Comparison of ENCODE assay signal across 20 cellular contexts in the genomic region with DNA sequence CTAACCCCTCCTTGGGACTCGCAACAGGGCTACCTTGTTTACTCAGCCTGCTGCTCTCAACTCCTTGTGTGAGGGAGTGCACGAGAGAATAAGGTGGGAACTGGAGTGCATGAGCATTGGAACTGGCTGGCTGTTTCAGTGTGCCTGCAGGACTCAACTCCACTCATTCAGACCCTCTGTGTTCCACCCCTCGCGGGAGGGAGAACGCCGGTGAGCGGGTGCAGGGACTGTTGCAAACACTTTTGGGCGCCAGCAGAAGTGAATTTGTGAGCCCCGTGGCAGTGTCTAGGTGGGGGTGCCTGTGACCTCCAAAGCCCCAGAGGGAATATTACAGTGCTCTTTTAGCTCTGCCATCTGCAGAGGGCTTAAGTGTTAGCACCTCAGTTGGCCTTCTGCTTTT.
"Had no signal": no experiment of that assay in that cellular context is flagged by ENCODE, and none has a peak within 500 bp of the region (broad histone marks: within the 10 kb centered on the region; RNA-seq: fewer than 3 reads in every experiment).

No MANE protein-coding gene starts in this region.

- H3K36me3 Mint-ChIP-seq: immature natural killer cell, mesothelial cell of epicardium had no signal

- H2AFZ ChIP-seq: hepatocyte had no signal

- H3K27ac Mint-ChIP-seq: immature natural killer cell, mesothelial cell of epicardium had no signal

- H3K4me3 ChIP-seq: coronary artery, dorsolateral prefrontal cortex, esophagus muscularis mucosa, gastroesophageal sphincter, heart left ventricle, hepatocyte, left lung, lower lobe of right lung, mucosa of descending colon had no signal

- H3K9me3 ChIP-seq: esophagus muscularis mucosa, gastroesophageal sphincter, heart left ventricle, left lung, lower lobe of right lung, mucosa of descending colon had no signal

- H3K36me3 ChIP-seq: esophagus muscularis mucosa, gastroesophageal sphincter, heart left ventricle, left lung, lower lobe of right lung had no signal

- H3K4me3 Mint-ChIP-seq: immature natural killer cell, mesothelial cell of epicardium had no signal

- H3K4me1 Mint-ChIP-seq: immature natural killer cell had no signal

- ATAC-seq: foreskin keratinocyte, gastroesophageal sphincter, heart left ventricle, left cardiac atrium, left lung, left ventricle myocardium superior, lower lobe of right lung, mucosa of descending colon had no signal

- H3K79me2 ChIP-seq: hepatocyte had no signal

- H3K9me3 Mint-ChIP-seq: mesothelial cell of epicardium had no signal

- DNase-seq: dermis blood vessel endothelial cell; dorsolateral prefrontal cortex; effector CD4-positive, alpha-beta T cell; effector memory CD4-positive, alpha-beta T cell; foreskin keratinocyte; heart left ventricle; hypothalamus; immature natural killer cell; islet precursor cell; left cardiac atrium; left ventricle myocardium superior; lower lobe of right lung; mesenchymal stem cell; mucosa of descending colon had no signal

- H3K27ac ChIP-seq: coronary artery, dorsolateral prefrontal cortex, esophagus muscularis mucosa, foreskin keratinocyte, gastroesophageal sphincter, heart left ventricle, hepatocyte, left lung, lower lobe of right lung had no signal

- H3K4me2 ChIP-seq: hepatocyte had no signal

- H3K4me1 ChIP-seq: esophagus muscularis mucosa, foreskin keratinocyte, gastroesophageal sphincter, heart left ventricle, left lung, lower lobe of right lung had no signal

- H3K27me3 ChIP-seq: esophagus muscularis mucosa, foreskin keratinocyte, gastroesophageal sphincter, heart left ventricle, hepatocyte, left lung had no signal
